12 cellular contexts compared by ENCODE assay signal in genomic region chr13:91111476-91112190, GRCh38.
"Had no signal": no experiment of that assay in that cellular context is flagged by ENCODE, and none has a peak within 500 bp of the region (broad histone marks: within the 10 kb centered on the region; RNA-seq: fewer than 3 reads in every experiment).

No MANE protein-coding gene starts in this region.

- H3K4me3 Mint-ChIP-seq: activated naive CD8-positive, alpha-beta T cell; activated T-cell treated with anti-CD3 and anti-CD28 coated beads, Interleukin-2, amount 50 U/mL, for 24 hours; T-helper 2 cell treated with Interferon-gamma antibody and Interleukin-4, amounts not matched to agents 5 μg/mL and 100 μg/mL, for 36 hours had no signal

- H3K9me3 Mint-ChIP-seq: activated T-cell treated with anti-CD3 and anti-CD28 coated beads, Interleukin-2, amount 50 U/mL, for 24 hours; T-helper 2 cell treated with Interferon-gamma antibody and Interleukin-4, amounts not matched to agents 5 μg/mL and 100 μg/mL, for 36 hours had no signal

- H3K27ac Mint-ChIP-seq: activated naive CD8-positive, alpha-beta T cell; activated T-cell treated with anti-CD3 and anti-CD28 coated beads, Interleukin-2, amount 50 U/mL, for 24 hours; T-helper 2 cell treated with Interferon-gamma antibody and Interleukin-4, amounts not matched to agents 5 μg/mL and 100 μg/mL, for 36 hours had no signal

- ATAC-seq: activated CD4-positive, CD25-positive, alpha-beta regulatory T cell treated with anti-CD3 and anti-CD28 coated beads, Interleukin-2, amount 50 U/mL, for 24 hours; foreskin keratinocyte had no signal

- H3K4me1 ChIP-seq: foreskin keratinocyte, pancreas had no signal

- H3K36me3 ChIP-seq: pancreas had no signal

- H3K9me3 ChIP-seq: pancreas had no signal

- H3K27me3 ChIP-seq: foreskin keratinocyte had no signal

- H3K4me3 ChIP-seq: pancreas had no signal

- DNase-seq: activated effector memory CD4-positive, alpha-beta T cell treated with anti-CD3 and anti-CD28 coated beads, Interleukin-2, amount 50 U/mL, for 16 hours; activated T-cell treated with anti-CD3 and anti-CD28 coated beads, Interleukin-2, amount 50 U/mL, for 24 hours; anterior cingulate cortex; foreskin keratinocyte; head of caudate nucleus; pancreas; retina; stimulated activated CD4-positive, alpha-beta T cell treated with anti-CD3 and anti-CD28 coated beads, Interleukin-15, amount 100 ng/mL, for 24 hours; stimulated activated CD4-positive, alpha-beta T cell treated with anti-CD3 and anti-CD28 coated beads, Interleukin-4, amount 100 ng/mL, for 4 hours had no signal

- H3K27me3 Mint-ChIP-seq: activated naive CD8-positive, alpha-beta T cell; activated T-cell treated with anti-CD3 and anti-CD28 coated beads, Interleukin-2, amount 50 U/mL, for 24 hours had no signal
